7 cellular contexts compared by ENCODE assay signal in genomic region chr17:82021728-82022309, GRCh38. TPM values are rescaled to one million over a fixed set of nuclear protein-coding genes. Genes with fewer than 3 reads are reported as not detected.
DNase-seq lines count a peak whose midpoint lies in the region; FAIRE-seq and TF ChIP-seq lines count a peak whose summit lies in the region.

No MANE protein-coding gene starts in this region.

- FAIRE-seq in GM19239 (lab: Jason Lieb, UNC) = peak; percentile 58

- peak overlapping the region; percentile 17 for H3K27ac ChIP-seq in epithelial cell of prostate
- H3K27ac ChIP-seq in rectal smooth muscle tissue (ENCODE audit: low read depth, low read length) = no peak overlapping the region

- peaks cover 15% of the 10 kb centered on the region for H3K4me1 ChIP-seq in rectal smooth muscle tissue (ENCODE audit: control insufficient read depth, insufficient read depth, low read length)

- no peaks in the 10 kb centered on the region for H3K27me3 ChIP-seq in rectal smooth muscle tissue (ENCODE audit: control insufficient read depth, insufficient read depth, low read length)

- H3K9ac ChIP-seq in rectal smooth muscle tissue (ENCODE audit: low read length) = peak overlapping the region; percentile 68

- no peaks in the 10 kb centered on the region for H3K36me3 ChIP-seq in rectal smooth muscle tissue (ENCODE audit: control insufficient read depth, insufficient read depth, low read length)

- DNase-seq in GM19239 (ENCODE audit: insufficient read length, low spot score) (no peak), epithelial cell of prostate (ENCODE audit: low read depth, low spot score) (no peak), NOMO-1 (lab: John Stamatoyannopoulos, UW; ENCODE audit: unreplicated experiment in 2 of 2) (no peak), amniotic stem cell (lab: John Stamatoyannopoulos, UW) (no peak)
- DNase-seq in stimulated activated CD4-positive, alpha-beta T cell treated with anti-CD3 and anti-CD28 coated beads, Interleukin-4, amount 100 ng/mL, for 1 hour = no peak

- peak overlapping the region; percentile 92 for H3K4me3 ChIP-seq in rectal smooth muscle tissue (ENCODE audit: low read length)

TF ChIP-seq in PFSK-1, 5 proteins besides CTCF, POLR2A, EP300 and RAD21:
- TF ChIP-seq TAF1 (IDR thresholded peaks at IDR 0.05; ENCODE audit: borderline replicate concordance, insufficient read depth, low read length) (peak; percentile 12; the same call in 1 of the 2 replicates), POLR2AphosphoS5 (IDR thresholded peaks at IDR 0.05; ENCODE audit: low read depth, low read length) (no peak), FOXP2 (optimal IDR thresholded peaks at IDR 0.05; ENCODE audit: borderline replicate concordance, extremely low read depth, extremely low read length, insufficient read depth) (no peak), REST (IDR thresholded peaks at IDR 0.05; ENCODE audit: insufficient read depth in 1 of 2, low read depth in 2 of 2, low read length in 2 of 2) (no peak), SIN3A (IDR thresholded peaks at IDR 0.05; ENCODE audit: borderline replicate concordance, insufficient read depth, low read length) (0 out of 2 replicates have a peak, but pooled peaks have one; percentile 14)

RNA-seq across cellular contexts. Expression of gene CENPX, which starts 0.9 kb away (rescaled TPM):
- polyA plus RNA-seq in PFSK-1 (2012; ENCODE audit: insufficient read length, low read depth) = 124 TPM

RNA-seq across cellular contexts. Expression of gene LRRC45, which starts 1.3 kb away (rescaled TPM):
- 26.7 TPM for polyA plus RNA-seq in PFSK-1 (2012; ENCODE audit: insufficient read length, low read depth)

RNA-seq across cellular contexts. Expression of gene RAC3, which starts 9.7 kb away (rescaled TPM):
- polyA plus RNA-seq in PFSK-1 (2012; ENCODE audit: insufficient read length, low read depth) = 97.5 TPM

RNA-seq across cellular contexts. Expression of gene DCXR, which starts 15.7 kb away (rescaled TPM):
- polyA plus RNA-seq in PFSK-1 (2012; ENCODE audit: insufficient read length, low read depth) = 340 TPM

RNA-seq across cellular contexts. Expression of gene RFNG, which starts 29.8 kb away (rescaled TPM):
- polyA plus RNA-seq in PFSK-1 (2012; ENCODE audit: insufficient read length, low read depth) = 114 TPM
